ENCODE assay signal across 1 cellular context in the genomic region with DNA sequence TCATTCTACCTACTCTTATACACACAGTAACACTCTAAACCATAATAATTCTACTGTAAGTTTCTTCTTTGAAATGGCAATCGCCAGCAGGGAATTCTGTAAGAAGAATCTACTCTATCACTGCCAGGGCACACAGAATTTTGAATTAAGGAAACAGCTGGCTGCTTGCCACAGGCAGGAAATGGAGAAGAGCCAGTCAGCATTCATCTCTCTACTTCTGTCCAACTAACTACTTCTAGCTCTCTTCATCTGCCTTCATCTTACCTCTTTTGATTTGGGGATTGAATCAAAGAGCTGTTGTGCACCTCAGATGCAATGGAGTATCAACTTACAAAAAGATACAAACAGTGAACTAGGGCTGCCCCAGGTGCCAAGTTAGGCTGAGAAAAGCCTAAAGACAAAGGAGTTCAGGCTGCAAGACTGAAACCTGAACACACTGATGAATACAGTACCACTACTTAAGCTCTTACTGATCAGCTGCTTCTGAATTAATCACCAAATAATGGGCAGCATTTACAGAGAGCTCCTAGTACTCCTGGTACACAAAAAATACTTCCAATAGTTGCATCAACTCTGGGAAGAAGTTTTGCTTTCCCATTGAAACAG.
TF ChIP-seq lines count a peak whose summit lies in the region.

No MANE protein-coding gene starts in this region.

TF ChIP-seq in GM23338, 12 proteins besides CTCF, POLR2A, EP300 and RAD21 (continued from another document):
- no peak for TF ChIP-seq ZNF462 (CRISPR knock-in tag; IDR thresholded peaks at IDR 0.05)
TF ChIP-seq in GM23338: peak in this region for 0.
